ENCODE assay signal across 15 cellular contexts in genomic region chr12:26128180-26128579, GRCh38. TPM values are rescaled to one million over a fixed set of nuclear protein-coding genes. Genes with fewer than 3 reads are reported as not detected.
"Had no signal": no experiment of that assay in that cellular context is flagged by ENCODE, and none has a peak within 500 bp of the region (broad histone marks: within the 10 kb centered on the region; RNA-seq: fewer than 3 reads in every experiment).

No MANE protein-coding gene starts in this region.

- H2AFZ ChIP-seq: neural progenitor cell had no signal

- H3K9me3 Mint-ChIP-seq: activated naive CD8-positive, alpha-beta T cell treated with anti-CD3 and anti-CD28 coated beads, Interleukin-2, amount 10 ng/mL, durations not matched to agents 7 days and 5 days; neural progenitor cell; stimulated activated naive CD8-positive, alpha-beta T cell treated with anti-CD3 and anti-CD28 coated beads, Interleukin-15, amount 100 ng/mL, for 72 hours had no signal

- H3K27ac Mint-ChIP-seq: activated naive CD8-positive, alpha-beta T cell treated with anti-CD3 and anti-CD28 coated beads, Interleukin-2, amount 10 ng/mL, durations not matched to agents 7 days and 5 days; neural progenitor cell; stimulated activated naive CD8-positive, alpha-beta T cell treated with anti-CD3 and anti-CD28 coated beads, Interleukin-15, amount 100 ng/mL, for 72 hours had no signal

- H3K9me3 ChIP-seq: ascending aorta, esophagus muscularis mucosa, pancreas, thoracic aorta had no signal

- H3K36me3 ChIP-seq: ascending aorta, esophagus muscularis mucosa, neural progenitor cell, pancreas, thoracic aorta had no signal

- DNase-seq: activated CD4-positive, alpha-beta T cell treated with anti-CD3 and anti-CD28 coated beads, Interleukin-2, amount 50 U/mL, for 48 hours; activated CD4-positive, CD25-positive, alpha-beta regulatory T cell treated with anti-CD3 and anti-CD28 coated beads, Interleukin-2, amount 50 U/mL, for 72 hours; activated gamma-delta T cell treated with Interleukin-2 at 50 U/mL for 16 hours; activated naive CD8-positive, alpha-beta T cell treated with anti-CD3 and anti-CD28 coated beads, Interleukin-2, amount 10 ng/mL, durations not matched to agents 7 days and 5 days; activated T-cell treated with anti-CD3 and anti-CD28 coated beads, Interleukin-2, amount 50 U/mL, for 48 hours; pancreas; stimulated activated CD4-positive, alpha-beta T cell treated with anti-CD3 and anti-CD28 coated beads, Interleukin-4, amount 100 ng/mL, for 1 hour; stimulated activated CD8-positive, alpha-beta memory T cell treated with anti-CD3 and anti-CD28 coated beads, Interleukin-4, amount 100 ng/mL, for 48 hours; stimulated activated naive CD8-positive, alpha-beta T cell treated with anti-CD3 and anti-CD28 coated beads, Interleukin-15, amount 100 ng/mL, for 72 hours had no signal

- FAIRE-seq: endometrium, pancreas had no signal

- H3K36me3 Mint-ChIP-seq: activated naive CD8-positive, alpha-beta T cell treated with anti-CD3 and anti-CD28 coated beads, Interleukin-2, amount 10 ng/mL, durations not matched to agents 7 days and 5 days; neural progenitor cell had no signal

- H3K4me3 ChIP-seq: ascending aorta, esophagus muscularis mucosa, neural progenitor cell, pancreas, thoracic aorta had no signal

- H3K9ac ChIP-seq: neural progenitor cell had no signal

- H3K27ac ChIP-seq: ascending aorta, neural progenitor cell, thoracic aorta had no signal

- H3K4me2 ChIP-seq: neural progenitor cell had no signal

- ATAC-seq: pancreas; stimulated activated naive CD8-positive, alpha-beta T cell treated with anti-CD3 and anti-CD28 coated beads, Interleukin-15, amount 100 ng/mL, for 72 hours had no signal

- H3K27me3 ChIP-seq: ascending aorta, esophagus muscularis mucosa, pancreas had no signal

RNA-seq across cellular contexts. Expression of gene BHLHE41, which starts 3.3 kb away (rescaled TPM):
- total RNA-seq: T-helper 2 cell treated with Interferon-gamma antibody and Interleukin-4, amounts not matched to agents 100 ng/mL and 5 ng/mL, for 36 hours had no signal
